1 cellular context compared by ENCODE assay signal in the genomic region with DNA sequence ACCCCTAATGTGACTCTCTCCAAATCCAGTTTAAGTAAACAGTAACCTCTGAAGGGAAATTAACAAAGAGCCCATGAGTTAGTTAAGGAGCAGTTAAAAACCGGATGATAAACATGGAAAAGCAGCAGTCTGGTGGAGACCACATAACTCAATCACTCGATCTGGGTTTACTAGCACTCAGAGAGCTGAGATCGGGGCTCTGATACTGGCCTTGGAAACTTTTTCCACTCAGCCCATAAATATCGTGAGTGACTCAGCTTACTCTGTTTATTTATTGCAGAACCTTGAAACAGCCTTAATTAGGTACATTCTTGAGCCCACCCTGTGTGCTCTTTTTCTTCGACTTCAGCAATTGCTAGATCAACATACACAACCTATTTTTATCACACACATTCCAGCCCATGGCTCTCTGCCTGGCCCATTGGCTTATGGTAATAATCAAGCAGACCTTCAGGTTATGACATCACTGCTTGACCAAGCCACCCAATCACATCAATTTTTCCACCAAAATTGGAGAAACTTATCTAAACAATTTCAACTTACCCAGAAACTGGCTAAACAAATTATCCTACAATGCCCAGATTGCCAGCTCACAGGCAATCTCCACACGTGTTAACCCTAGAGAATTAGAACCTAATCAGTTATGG.
TF ChIP-seq lines count a peak whose summit lies in the region.

No MANE protein-coding gene starts in this region.

TF ChIP-seq in HEK293, 187 proteins besides CTCF, POLR2A, EP300 and RAD21 (continued from another document and continues in another):
- TF ChIP-seq, protein P1, sequence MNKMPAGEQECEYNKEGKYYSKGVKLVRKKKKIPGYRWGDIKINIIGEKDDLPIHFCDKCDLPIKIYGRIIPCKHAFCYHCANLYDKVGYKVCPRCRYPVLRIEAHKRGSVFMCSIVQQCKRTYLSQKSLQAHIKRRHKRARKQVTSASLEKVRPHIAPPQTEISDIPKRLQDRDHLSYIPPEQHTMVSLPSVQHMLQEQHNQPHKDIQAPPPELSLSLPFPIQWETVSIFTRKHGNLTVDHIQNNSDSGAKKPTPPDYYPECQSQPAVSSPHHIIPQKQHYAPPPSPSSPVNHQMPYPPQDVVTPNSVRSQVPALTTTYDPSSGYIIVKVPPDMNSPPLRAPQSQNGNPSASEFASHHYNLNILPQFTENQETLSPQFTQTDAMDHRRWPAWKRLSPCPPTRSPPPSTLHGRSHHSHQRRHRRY (tag by site-specific recombination; IDR thresholded peaks at IDR 0.05): no peak
- TF ChIP-seq ZNF404 (tag by site-specific recombination; IDR thresholded peaks at IDR 0.05) (no peak), SETDB1 (IDR thresholded peaks at IDR 0.05; ENCODE audit: insufficient read length, low read length) (peak; percentile 67), ZNF48 (tag by site-specific recombination; IDR thresholded peaks at IDR 0.05) (no peak), ZNF335 (tag by site-specific recombination; conservative IDR thresholded peaks at IDR 0.05) (no peak), ZNF121 (tag by site-specific recombination; IDR thresholded peaks at IDR 0.05) (no peak), ZBTB8A (tag by site-specific recombination; IDR thresholded peaks at IDR 0.05) (peak; percentile 91), SP7 (tag by site-specific recombination; IDR thresholded peaks at IDR 0.05) (peak; percentile 85), OSR2 (tag by site-specific recombination; IDR thresholded peaks at IDR 0.05) (peak; percentile 64; the same call in 1 of the 2 replicates), ZEB2 (tag by site-specific recombination; IDR thresholded peaks at IDR 0.05) (peak; percentile 72), GLI2 (tag by site-specific recombination; IDR thresholded peaks at IDR 0.05; ENCODE audit: borderline replicate concordance, low read depth) (0 out of 2 replicates have a peak, but pooled peaks have one; percentile 19), ZBTB7A (tag by site-specific recombination; IDR thresholded peaks at IDR 0.05; ENCODE audit: low read depth) (no peak), ZBTB21 (tag by site-specific recombination; IDR thresholded peaks at IDR 0.05) (0 out of 2 replicates have a peak, but pooled peaks have one; percentile 44), ZNF433 (tag by site-specific recombination; IDR thresholded peaks at IDR 0.05; ENCODE audit: low read depth) (no peak), MYNN (tag by site-specific recombination; IDR thresholded peaks at IDR 0.05; ENCODE audit: borderline replicate concordance) (no peak), ZNF521 (tag by site-specific recombination; IDR thresholded peaks at IDR 0.05) (no peak), ZSCAN30 (tag by site-specific recombination; IDR thresholded peaks at IDR 0.05) (peak; percentile 34; the same call in 1 of the 2 replicates), ZFP37 (tag by site-specific recombination; IDR thresholded peaks at IDR 0.05) (no peak), TCF7L2 (IDR thresholded peaks at IDR 0.05; ENCODE audit: borderline replicate concordance, low read depth, low read length) (0 out of 2 replicates have a peak, but pooled peaks have one; percentile 29), ZFP41 (tag by site-specific recombination; IDR thresholded peaks at IDR 0.05; ENCODE audit: borderline replicate concordance) (no peak), ZNF785 (tag by site-specific recombination; IDR thresholded peaks at IDR 0.05) (no peak), FEZF1 (tag by site-specific recombination; IDR thresholded peaks at IDR 0.05) (peak; percentile 88), ZNF114 (tag by site-specific recombination; IDR thresholded peaks at IDR 0.05) (no peak), ZNF24 (tag by site-specific recombination; IDR thresholded peaks at IDR 0.05) (peak; percentile 21; the same call in 1 of the 2 replicates), ZNF560 (tag by site-specific recombination; IDR thresholded peaks at IDR 0.05; ENCODE audit: borderline replicate concordance) (no peak)
- TF ChIP-seq, protein P2, sequence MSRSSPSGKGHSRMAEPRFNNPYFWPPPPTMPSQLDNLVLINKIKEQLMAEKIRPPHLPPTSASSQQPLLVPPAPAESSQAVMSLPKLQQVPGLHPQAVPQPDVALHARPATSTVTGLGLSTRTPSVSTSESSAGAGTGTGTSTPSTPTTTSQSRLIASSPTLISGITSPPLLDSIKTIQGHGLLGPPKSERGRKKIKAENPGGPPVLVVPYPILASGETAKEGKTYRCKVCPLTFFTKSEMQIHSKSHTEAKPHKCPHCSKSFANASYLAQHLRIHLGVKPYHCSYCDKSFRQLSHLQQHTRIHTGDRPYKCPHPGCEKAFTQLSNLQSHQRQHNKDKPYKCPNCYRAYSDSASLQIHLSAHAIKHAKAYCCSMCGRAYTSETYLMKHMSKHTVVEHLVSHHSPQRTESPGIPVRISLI (tag by site-specific recombination; IDR thresholded peaks at IDR 0.05): no peak
- TF ChIP-seq, protein P3, sequence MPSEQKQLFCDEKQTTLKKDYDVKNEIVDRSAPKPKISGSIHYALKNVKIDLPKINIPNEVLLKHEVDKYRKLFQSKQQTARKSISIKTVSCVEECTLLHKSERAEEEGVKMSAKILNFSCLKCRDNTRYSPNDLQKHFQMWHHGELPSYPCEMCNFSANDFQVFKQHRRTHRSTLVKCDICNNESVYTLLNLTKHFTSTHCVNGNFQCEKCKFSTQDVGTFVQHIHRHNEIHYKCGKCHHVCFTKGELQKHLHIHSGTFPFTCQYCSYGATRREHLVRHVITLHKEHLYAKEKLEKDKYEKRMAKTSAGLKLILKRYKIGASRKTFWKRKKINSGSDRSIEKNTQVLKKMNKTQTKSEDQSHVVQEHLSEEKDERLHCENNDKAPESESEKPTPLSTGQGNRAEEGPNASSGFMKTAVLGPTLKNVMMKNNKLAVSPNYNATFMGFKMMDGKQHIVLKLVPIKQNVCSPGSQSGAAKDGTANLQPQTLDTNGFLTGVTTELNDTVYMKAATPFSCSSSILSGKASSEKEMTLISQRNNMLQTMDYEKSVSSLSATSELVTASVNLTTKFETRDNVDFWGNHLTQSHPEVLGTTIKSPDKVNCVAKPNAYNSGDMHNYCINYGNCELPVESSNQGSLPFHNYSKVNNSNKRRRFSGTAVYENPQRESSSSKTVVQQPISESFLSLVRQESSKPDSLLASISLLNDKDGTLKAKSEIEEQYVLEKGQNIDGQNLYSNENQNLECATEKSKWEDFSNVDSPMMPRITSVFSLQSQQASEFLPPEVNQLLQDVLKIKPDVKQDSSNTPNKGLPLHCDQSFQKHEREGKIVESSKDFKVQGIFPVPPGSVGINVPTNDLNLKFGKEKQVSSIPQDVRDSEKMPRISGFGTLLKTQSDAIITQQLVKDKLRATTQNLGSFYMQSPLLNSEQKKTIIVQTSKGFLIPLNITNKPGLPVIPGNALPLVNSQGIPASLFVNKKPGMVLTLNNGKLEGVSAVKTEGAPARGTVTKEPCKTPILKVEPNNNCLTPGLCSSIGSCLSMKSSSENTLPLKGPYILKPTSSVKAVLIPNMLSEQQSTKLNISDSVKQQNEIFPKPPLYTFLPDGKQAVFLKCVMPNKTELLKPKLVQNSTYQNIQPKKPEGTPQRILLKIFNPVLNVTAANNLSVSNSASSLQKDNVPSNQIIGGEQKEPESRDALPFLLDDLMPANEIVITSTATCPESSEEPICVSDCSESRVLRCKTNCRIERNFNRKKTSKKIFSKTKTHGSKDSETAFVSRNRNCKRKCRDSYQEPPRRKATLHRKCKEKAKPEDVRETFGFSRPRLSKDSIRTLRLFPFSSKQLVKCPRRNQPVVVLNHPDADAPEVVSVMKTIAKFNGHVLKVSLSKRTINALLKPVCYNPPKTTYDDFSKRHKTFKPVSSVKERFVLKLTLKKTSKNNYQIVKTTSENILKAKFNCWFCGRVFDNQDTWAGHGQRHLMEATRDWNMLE (tag by site-specific recombination; conservative IDR thresholded peaks at IDR 0.05; ENCODE audit: low read depth): no peak
- TF ChIP-seq, protein P4, sequence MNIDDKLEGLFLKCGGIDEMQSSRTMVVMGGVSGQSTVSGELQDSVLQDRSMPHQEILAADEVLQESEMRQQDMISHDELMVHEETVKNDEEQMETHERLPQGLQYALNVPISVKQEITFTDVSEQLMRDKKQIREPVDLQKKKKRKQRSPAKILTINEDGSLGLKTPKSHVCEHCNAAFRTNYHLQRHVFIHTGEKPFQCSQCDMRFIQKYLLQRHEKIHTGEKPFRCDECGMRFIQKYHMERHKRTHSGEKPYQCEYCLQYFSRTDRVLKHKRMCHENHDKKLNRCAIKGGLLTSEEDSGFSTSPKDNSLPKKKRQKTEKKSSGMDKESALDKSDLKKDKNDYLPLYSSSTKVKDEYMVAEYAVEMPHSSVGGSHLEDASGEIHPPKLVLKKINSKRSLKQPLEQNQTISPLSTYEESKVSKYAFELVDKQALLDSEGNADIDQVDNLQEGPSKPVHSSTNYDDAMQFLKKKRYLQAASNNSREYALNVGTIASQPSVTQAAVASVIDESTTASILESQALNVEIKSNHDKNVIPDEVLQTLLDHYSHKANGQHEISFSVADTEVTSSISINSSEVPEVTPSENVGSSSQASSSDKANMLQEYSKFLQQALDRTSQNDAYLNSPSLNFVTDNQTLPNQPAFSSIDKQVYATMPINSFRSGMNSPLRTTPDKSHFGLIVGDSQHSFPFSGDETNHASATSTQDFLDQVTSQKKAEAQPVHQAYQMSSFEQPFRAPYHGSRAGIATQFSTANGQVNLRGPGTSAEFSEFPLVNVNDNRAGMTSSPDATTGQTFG (tag by site-specific recombination; IDR thresholded peaks at IDR 0.05; ENCODE audit: borderline replicate concordance): no peak
- TF ChIP-seq, protein P5, sequence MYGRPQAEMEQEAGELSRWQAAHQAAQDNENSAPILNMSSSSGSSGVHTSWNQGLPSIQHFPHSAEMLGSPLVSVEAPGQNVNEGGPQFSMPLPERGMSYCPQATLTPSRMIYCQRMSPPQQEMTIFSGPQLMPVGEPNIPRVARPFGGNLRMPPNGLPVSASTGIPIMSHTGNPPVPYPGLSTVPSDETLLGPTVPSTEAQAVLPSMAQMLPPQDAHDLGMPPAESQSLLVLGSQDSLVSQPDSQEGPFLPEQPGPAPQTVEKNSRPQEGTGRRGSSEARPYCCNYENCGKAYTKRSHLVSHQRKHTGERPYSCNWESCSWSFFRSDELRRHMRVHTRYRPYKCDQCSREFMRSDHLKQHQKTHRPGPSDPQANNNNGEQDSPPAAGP (tag by site-specific recombination; IDR thresholded peaks at IDR 0.05): peak; percentile 80; the same call in 1 of the 2 replicates
- TF ChIP-seq, protein P6, sequence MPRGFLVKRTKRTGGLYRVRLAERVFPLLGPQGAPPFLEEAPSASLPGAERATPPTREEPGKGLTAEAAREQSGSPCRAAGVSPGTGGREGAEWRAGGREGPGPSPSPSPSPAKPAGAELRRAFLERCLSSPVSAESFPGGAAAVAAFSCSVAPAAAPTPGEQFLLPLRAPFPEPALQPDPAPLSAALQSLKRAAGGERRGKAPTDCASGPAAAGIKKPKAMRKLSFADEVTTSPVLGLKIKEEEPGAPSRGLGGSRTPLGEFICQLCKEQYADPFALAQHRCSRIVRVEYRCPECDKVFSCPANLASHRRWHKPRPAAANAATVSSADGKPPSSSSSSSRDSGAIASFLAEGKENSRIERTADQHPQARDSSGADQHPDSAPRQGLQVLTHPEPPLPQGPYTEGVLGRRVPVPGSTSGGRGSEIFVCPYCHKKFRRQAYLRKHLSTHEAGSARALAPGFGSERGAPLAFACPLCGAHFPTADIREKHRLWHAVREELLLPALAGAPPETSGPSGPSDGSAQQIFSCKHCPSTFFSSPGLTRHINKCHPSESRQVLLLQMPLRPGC (tag by site-specific recombination; IDR thresholded peaks at IDR 0.05): peak; percentile 69
- TF ChIP-seq, protein P7, sequence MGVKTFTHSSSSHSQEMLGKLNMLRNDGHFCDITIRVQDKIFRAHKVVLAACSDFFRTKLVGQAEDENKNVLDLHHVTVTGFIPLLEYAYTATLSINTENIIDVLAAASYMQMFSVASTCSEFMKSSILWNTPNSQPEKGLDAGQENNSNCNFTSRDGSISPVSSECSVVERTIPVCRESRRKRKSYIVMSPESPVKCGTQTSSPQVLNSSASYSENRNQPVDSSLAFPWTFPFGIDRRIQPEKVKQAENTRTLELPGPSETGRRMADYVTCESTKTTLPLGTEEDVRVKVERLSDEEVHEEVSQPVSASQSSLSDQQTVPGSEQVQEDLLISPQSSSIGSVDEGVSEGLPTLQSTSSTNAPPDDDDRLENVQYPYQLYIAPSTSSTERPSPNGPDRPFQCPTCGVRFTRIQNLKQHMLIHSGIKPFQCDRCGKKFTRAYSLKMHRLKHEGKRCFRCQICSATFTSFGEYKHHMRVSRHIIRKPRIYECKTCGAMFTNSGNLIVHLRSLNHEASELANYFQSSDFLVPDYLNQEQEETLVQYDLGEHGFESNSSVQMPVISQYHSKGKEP (tag by site-specific recombination; IDR thresholded peaks at IDR 0.05): no peak
- TF ChIP-seq, protein P8, sequence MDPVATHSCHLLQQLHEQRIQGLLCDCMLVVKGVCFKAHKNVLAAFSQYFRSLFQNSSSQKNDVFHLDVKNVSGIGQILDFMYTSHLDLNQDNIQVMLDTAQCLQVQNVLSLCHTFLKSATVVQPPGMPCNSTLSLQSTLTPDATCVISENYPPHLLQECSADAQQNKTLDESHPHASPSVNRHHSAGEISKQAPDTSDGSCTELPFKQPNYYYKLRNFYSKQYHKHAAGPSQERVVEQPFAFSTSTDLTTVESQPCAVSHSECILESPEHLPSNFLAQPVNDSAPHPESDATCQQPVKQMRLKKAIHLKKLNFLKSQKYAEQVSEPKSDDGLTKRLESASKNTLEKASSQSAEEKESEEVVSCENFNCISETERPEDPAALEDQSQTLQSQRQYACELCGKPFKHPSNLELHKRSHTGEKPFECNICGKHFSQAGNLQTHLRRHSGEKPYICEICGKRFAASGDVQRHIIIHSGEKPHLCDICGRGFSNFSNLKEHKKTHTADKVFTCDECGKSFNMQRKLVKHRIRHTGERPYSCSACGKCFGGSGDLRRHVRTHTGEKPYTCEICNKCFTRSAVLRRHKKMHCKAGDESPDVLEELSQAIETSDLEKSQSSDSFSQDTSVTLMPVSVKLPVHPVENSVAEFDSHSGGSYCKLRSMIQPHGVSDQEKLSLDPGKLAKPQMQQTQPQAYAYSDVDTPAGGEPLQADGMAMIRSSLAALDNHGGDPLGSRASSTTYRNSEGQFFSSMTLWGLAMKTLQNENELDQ (tag by site-specific recombination; IDR thresholded peaks at IDR 0.05; ENCODE audit: low read depth): no peak
- TF ChIP-seq, protein P9, sequence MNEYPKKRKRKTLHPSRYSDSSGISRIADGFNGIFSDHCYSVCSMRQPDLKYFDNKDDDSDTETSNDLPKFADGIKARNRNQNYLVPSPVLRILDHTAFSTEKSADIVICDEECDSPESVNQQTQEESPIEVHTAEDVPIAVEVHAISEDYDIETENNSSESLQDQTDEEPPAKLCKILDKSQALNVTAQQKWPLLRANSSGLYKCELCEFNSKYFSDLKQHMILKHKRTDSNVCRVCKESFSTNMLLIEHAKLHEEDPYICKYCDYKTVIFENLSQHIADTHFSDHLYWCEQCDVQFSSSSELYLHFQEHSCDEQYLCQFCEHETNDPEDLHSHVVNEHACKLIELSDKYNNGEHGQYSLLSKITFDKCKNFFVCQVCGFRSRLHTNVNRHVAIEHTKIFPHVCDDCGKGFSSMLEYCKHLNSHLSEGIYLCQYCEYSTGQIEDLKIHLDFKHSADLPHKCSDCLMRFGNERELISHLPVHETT (tag by site-specific recombination; IDR thresholded peaks at IDR 0.05): no peak
- TF ChIP-seq, protein P10, sequence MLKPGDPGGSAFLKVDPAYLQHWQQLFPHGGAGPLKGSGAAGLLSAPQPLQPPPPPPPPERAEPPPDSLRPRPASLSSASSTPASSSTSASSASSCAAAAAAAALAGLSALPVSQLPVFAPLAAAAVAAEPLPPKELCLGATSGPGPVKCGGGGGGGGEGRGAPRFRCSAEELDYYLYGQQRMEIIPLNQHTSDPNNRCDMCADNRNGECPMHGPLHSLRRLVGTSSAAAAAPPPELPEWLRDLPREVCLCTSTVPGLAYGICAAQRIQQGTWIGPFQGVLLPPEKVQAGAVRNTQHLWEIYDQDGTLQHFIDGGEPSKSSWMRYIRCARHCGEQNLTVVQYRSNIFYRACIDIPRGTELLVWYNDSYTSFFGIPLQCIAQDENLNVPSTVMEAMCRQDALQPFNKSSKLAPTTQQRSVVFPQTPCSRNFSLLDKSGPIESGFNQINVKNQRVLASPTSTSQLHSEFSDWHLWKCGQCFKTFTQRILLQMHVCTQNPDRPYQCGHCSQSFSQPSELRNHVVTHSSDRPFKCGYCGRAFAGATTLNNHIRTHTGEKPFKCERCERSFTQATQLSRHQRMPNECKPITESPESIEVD (tag by site-specific recombination; IDR thresholded peaks at IDR 0.05): peak; percentile 72
